8 cellular contexts compared by ENCODE assay signal in the genomic region with DNA sequence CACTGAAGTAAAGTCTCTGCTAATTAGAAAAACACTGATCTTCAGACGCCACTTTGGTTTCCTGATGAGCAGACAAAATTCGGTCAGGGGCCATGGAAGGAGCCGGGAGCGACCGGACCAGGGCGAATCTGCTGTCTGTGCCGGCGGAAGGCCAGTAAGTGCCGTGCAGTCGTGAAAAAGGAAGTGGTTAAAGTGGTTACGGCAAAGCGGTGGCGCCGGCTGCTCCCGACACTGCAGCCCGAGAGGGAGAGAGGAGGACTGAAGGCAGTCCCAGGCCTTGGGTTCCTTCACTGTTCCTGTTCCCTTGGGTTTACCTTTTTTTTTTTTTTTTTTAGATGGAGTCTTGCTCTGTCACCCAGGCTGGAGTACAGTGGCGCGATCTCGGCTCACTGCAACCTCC. TPM values are rescaled to one million over a fixed set of nuclear protein-coding genes. Genes with fewer than 3 reads are reported as not detected.
DNase-seq lines count a peak whose midpoint lies in the region; ATAC-seq, FAIRE-seq and TF ChIP-seq lines count a peak whose summit lies in the region.

No MANE protein-coding gene starts in this region.

- DNase-seq in GM19239 (ENCODE audit: insufficient read length, low spot score) = peak; percentile 92
- peak in 33 of 34 experiments; percentile 14 to 57 (median 29) for DNase-seq in T-cell
- DNase-seq in activated naive CD8-positive, alpha-beta T cell treated with anti-CD3 and anti-CD28 coated beads for 36 hours = peak; percentile 64
- DNase-seq in stimulated activated CD4-positive, alpha-beta T cell treated with anti-CD3 and anti-CD28 coated beads, Interleukin-2, amount 100 ng/mL, for 48 hours = peak; percentile 20 to 37
- DNase-seq in NCI-H69 (lab: John Stamatoyannopoulos, UW) = no peak
- no peak for DNase-seq in cerebellar cortex (ENCODE audit: low spot score)
- DNase-seq in NCI-H526 (lab: John Stamatoyannopoulos, UW) = no peak
- DNase-seq in omental fat pad (ENCODE audit: low spot score) = no peak

- CTCF ChIA-PET in T-cell (lab: Charles Lee) = no interaction called here

- no peaks in the 10 kb centered on the region for H3K9me3 Mint-ChIP-seq in T-cell
- no peaks in the 10 kb centered on the region for H3K9me3 Mint-ChIP-seq in activated naive CD8-positive, alpha-beta T cell treated with anti-CD3 and anti-CD28 coated beads for 36 hours

- ATAC-seq in T-cell (replicated peaks in 1 of 4) = peak; percentile 75 to 91 (median 90)
- no peak for ATAC-seq in omental fat pad (ENCODE audit: low FRiP score)

- peaks cover 15% of the 10 kb centered on the region for H3K36me3 Mint-ChIP-seq in T-cell
- H3K36me3 Mint-ChIP-seq in activated naive CD8-positive, alpha-beta T cell treated with anti-CD3 and anti-CD28 coated beads for 36 hours = peaks cover 13% of the 10 kb centered on the region

- H3K27me3 Mint-ChIP-seq in T-cell = no peaks in the 10 kb centered on the region
- no peaks in the 10 kb centered on the region for H3K27me3 Mint-ChIP-seq in activated naive CD8-positive, alpha-beta T cell treated with anti-CD3 and anti-CD28 coated beads for 36 hours

- no peak for TF ChIP-seq CTCF in omental fat pad (IDR thresholded peaks at IDR 0.05)

- peak overlapping the region; percentile 92 to 93 for H3K27ac Mint-ChIP-seq in T-cell
- peak overlapping the region; percentile 73 for H3K27ac Mint-ChIP-seq in activated naive CD8-positive, alpha-beta T cell treated with anti-CD3 and anti-CD28 coated beads for 36 hours

- peak overlapping the region; percentile 75 to 84 (median 84) for H3K4me3 Mint-ChIP-seq in T-cell
- peak overlapping the region; percentile 72 for H3K4me3 Mint-ChIP-seq in activated naive CD8-positive, alpha-beta T cell treated with anti-CD3 and anti-CD28 coated beads for 36 hours

- peaks cover 15 to 16% (median 16%) of the 10 kb centered on the region in 3 donors for H3K4me1 Mint-ChIP-seq in T-cell
- peaks cover 8% of the 10 kb centered on the region for H3K4me1 Mint-ChIP-seq in activated naive CD8-positive, alpha-beta T cell treated with anti-CD3 and anti-CD28 coated beads for 36 hours

- peak; percentile 91 for FAIRE-seq in GM19239 (lab: Jason Lieb, UNC)

- POLR2A ChIA-PET in T-cell (lab: Charles Lee) = interaction anchor here in 1 of 2 donors (0.7 kb wide), 1 partner anchor 157 kb away, joined by 8 read pairs; no protein-coding TSS in a partner anchor

RNA-seq across cellular contexts. Expression of gene HEXD, which starts 17.3 kb away (rescaled TPM):
- total RNA-seq in T-cell = 100 to 1,000 TPM in 3 of 5 donors, 10 to 100 TPM in 2; 51.2 to 128 (median 113) TPM
- 10 to 100 TPM; 17.3 to 20.3 TPM for total RNA-seq in activated naive CD8-positive, alpha-beta T cell treated with anti-CD3 and anti-CD28 coated beads for 36 hours
- 10 to 100 TPM; 29.1 to 66.4 (median 47.3) TPM for total RNA-seq in omental fat pad

RNA-seq across cellular contexts. Expression of gene OGFOD3, which starts 17.6 kb away (rescaled TPM):
- total RNA-seq in T-cell (10 to 100 TPM; 22.0 to 32.2 (median 29.2) TPM), omental fat pad (10 to 100 TPM; 22.9 to 31.6 (median 28.6) TPM)
- 10 to 100 TPM; 18.4 to 21.5 TPM for total RNA-seq in activated naive CD8-positive, alpha-beta T cell treated with anti-CD3 and anti-CD28 coated beads for 36 hours

RNA-seq across cellular contexts. Expression of gene UTS2R, which starts 29.3 kb away (rescaled TPM):
- total RNA-seq in T-cell (not detected), omental fat pad (not detected)
- total RNA-seq in activated naive CD8-positive, alpha-beta T cell treated with anti-CD3 and anti-CD28 coated beads for 36 hours = not detected

RNA-seq across cellular contexts. Expression of gene TEX19, which starts 41.8 kb away (rescaled TPM):
- total RNA-seq in T-cell (not detected), omental fat pad (not detected)
- under 1 TPM; 0.10 to 0.23 TPM for total RNA-seq in activated naive CD8-positive, alpha-beta T cell treated with anti-CD3 and anti-CD28 coated beads for 36 hours

RNA-seq across cellular contexts. Expression of gene CYBC1, which starts 49.7 kb away (rescaled TPM):
- total RNA-seq in T-cell (100 to 1,000 TPM; 148 to 274 (median 262) TPM), omental fat pad (10 to 100 TPM; 43.8 to 74.6 (median 68.4) TPM)
- 100 to 1,000 TPM; 156 to 163 TPM for total RNA-seq in activated naive CD8-positive, alpha-beta T cell treated with anti-CD3 and anti-CD28 coated beads for 36 hours

Comparison
In these comparisons a context has a peak if more than half of its experiments do, and no peak if none do; other contexts are left out.
1. DNase-seq: peak in GM19239 (single experiment), T-cell (33 of 34), activated naive CD8-positive, alpha-beta T cell treated with anti-CD3 and anti-CD28 coated beads for 36 hours (single experiment) and stimulated activated CD4-positive, alpha-beta T cell treated with anti-CD3 and anti-CD28 coated beads, Interleukin-2, amount 100 ng/mL, for 48 hours (2 of 2); none in NCI-H69 (single experiment), cerebellar cortex (single experiment), NCI-H526 (0 of 2) and omental fat pad (single experiment).